29 cellular contexts compared by ENCODE assay signal in genomic region chr1:1296070-1297061, GRCh38.
"Had no signal": no experiment of that assay in that cellular context is flagged by ENCODE, and none has a peak within 500 bp of the region (broad histone marks: within the 10 kb centered on the region; RNA-seq: fewer than 3 reads in every experiment).

No MANE protein-coding gene starts in this region.

- DNase-seq: activated CD4-positive, alpha-beta memory T cell treated with anti-CD3 and anti-CD28 coated beads for 36 hours; activated CD4-positive, alpha-beta T cell treated with anti-CD3 and anti-CD28 coated beads, Interleukin-2, amount 10 ng/mL, durations not matched to agents 24 days and 14 days; activated CD4-positive, CD25-positive, alpha-beta regulatory T cell treated with anti-CD3 and anti-CD28 coated beads, Interleukin-2, amount 50 U/mL, for 72 hours; activated CD8-positive, alpha-beta memory T cell treated with anti-CD3 and anti-CD28 coated beads, Interleukin-2, amount 50 U/mL, for 4 hours; activated gamma-delta T cell; activated naive CD4-positive, alpha-beta T cell treated with anti-CD3 and anti-CD28 coated beads, Interleukin-2, amount 50 U/mL, for 16 hours; activated T-cell treated with anti-CD3 and anti-CD28 coated beads, Interleukin-2, amount 50 U/mL, for 1 hour; amniotic stem cell; central memory CD4-positive, alpha-beta T cell; effector CD8-positive, alpha-beta T cell; esophagus squamous epithelium; foreskin melanocyte; mammary epithelial cell; naive thymus-derived CD8-positive, alpha-beta T cell; occipital lobe; psoas muscle; sigmoid colon; small intestine; stimulated activated CD4-positive, alpha-beta T cell treated with anti-CD3 and anti-CD28 coated beads, Interleukin-4, amount 100 ng/mL, for 24 hours; T-helper 17 cell; T1000; WERI-Rb-1 had no signal

- H3K9me3 Mint-ChIP-seq: activated CD4-positive, alpha-beta memory T cell treated with anti-CD3 and anti-CD28 coated beads for 36 hours; activated CD4-positive, alpha-beta T cell treated with anti-CD3 and anti-CD28 coated beads, Interleukin-2, amount 10 ng/mL, durations not matched to agents 24 days and 14 days; dendritic cell treated with granulocyte-macrophage colony-stimulating factor and Interleukin-4, amounts not matched to agents 40 ng/mL and 50 ng/mL, for 4 days; naive thymus-derived CD8-positive, alpha-beta T cell; neural crest cell; stimulated activated effector memory CD8-positive, alpha-beta T cell treated with anti-CD3 and anti-CD28 coated beads, Interleukin-12 subunit alpha, Interleukin-12 subunit beta, amount 100 ng/mL, for 72 hours; stimulated activated naive CD8-positive, alpha-beta T cell treated with anti-CD3 and anti-CD28 coated beads, Interleukin-15, Interleukin-2, amounts not matched to agents 100 ng/mL and 50 ng/mL, for 24 hours had no signal

- H3K27ac ChIP-seq: epithelial cell of prostate, esophagus squamous epithelium, parathyroid adenoma, psoas muscle, sigmoid colon, upper lobe of left lung, WERI-Rb-1 had no signal

- H3K27ac Mint-ChIP-seq: activated CD4-positive, alpha-beta memory T cell treated with anti-CD3 and anti-CD28 coated beads for 36 hours; activated CD4-positive, alpha-beta T cell treated with anti-CD3 and anti-CD28 coated beads, Interleukin-2, amount 10 ng/mL, durations not matched to agents 24 days and 14 days; dendritic cell treated with granulocyte-macrophage colony-stimulating factor and Interleukin-4, amounts not matched to agents 40 ng/mL and 50 ng/mL, for 4 days; naive thymus-derived CD8-positive, alpha-beta T cell; stimulated activated effector memory CD8-positive, alpha-beta T cell treated with anti-CD3 and anti-CD28 coated beads, Interleukin-12 subunit alpha, Interleukin-12 subunit beta, amount 100 ng/mL, for 72 hours; stimulated activated naive CD8-positive, alpha-beta T cell treated with anti-CD3 and anti-CD28 coated beads, Interleukin-15, Interleukin-2, amounts not matched to agents 100 ng/mL and 50 ng/mL, for 24 hours; T-helper 17 cell had no signal

- H3K4me1 Mint-ChIP-seq: neural crest cell, T-helper 17 cell had no signal

- H3K36me3 Mint-ChIP-seq: activated CD4-positive, alpha-beta memory T cell treated with anti-CD3 and anti-CD28 coated beads for 36 hours; naive thymus-derived CD8-positive, alpha-beta T cell; stimulated activated effector memory CD8-positive, alpha-beta T cell treated with anti-CD3 and anti-CD28 coated beads, Interleukin-12 subunit alpha, Interleukin-12 subunit beta, amount 100 ng/mL, for 72 hours had no signal

- H3K27me3 Mint-ChIP-seq: activated CD4-positive, alpha-beta memory T cell treated with anti-CD3 and anti-CD28 coated beads for 36 hours; activated CD4-positive, alpha-beta T cell treated with anti-CD3 and anti-CD28 coated beads, Interleukin-2, amount 10 ng/mL, durations not matched to agents 24 days and 14 days; dendritic cell treated with granulocyte-macrophage colony-stimulating factor and Interleukin-4, amounts not matched to agents 40 ng/mL and 50 ng/mL, for 4 days; naive thymus-derived CD8-positive, alpha-beta T cell; stimulated activated naive CD8-positive, alpha-beta T cell treated with anti-CD3 and anti-CD28 coated beads, Interleukin-15, Interleukin-2, amounts not matched to agents 100 ng/mL and 50 ng/mL, for 24 hours; T-helper 17 cell had no signal

- ATAC-seq: naive thymus-derived CD8-positive, alpha-beta T cell; psoas muscle; stimulated activated effector memory CD8-positive, alpha-beta T cell treated with anti-CD3 and anti-CD28 coated beads, Interleukin-12 subunit alpha, Interleukin-12 subunit beta, amount 100 ng/mL, for 72 hours; T-helper 17 cell had no signal

- H3K4me3 Mint-ChIP-seq: activated CD4-positive, alpha-beta memory T cell treated with anti-CD3 and anti-CD28 coated beads for 36 hours; activated CD4-positive, alpha-beta T cell treated with anti-CD3 and anti-CD28 coated beads, Interleukin-2, amount 10 ng/mL, durations not matched to agents 24 days and 14 days; dendritic cell treated with granulocyte-macrophage colony-stimulating factor and Interleukin-4, amounts not matched to agents 40 ng/mL and 50 ng/mL, for 4 days; naive thymus-derived CD8-positive, alpha-beta T cell; neural crest cell; stimulated activated effector memory CD8-positive, alpha-beta T cell treated with anti-CD3 and anti-CD28 coated beads, Interleukin-12 subunit alpha, Interleukin-12 subunit beta, amount 100 ng/mL, for 72 hours; stimulated activated naive CD8-positive, alpha-beta T cell treated with anti-CD3 and anti-CD28 coated beads, Interleukin-15, Interleukin-2, amounts not matched to agents 100 ng/mL and 50 ng/mL, for 24 hours; T-helper 17 cell had no signal
